ENCODE assay signal across 9 cellular contexts in the genomic region with DNA sequence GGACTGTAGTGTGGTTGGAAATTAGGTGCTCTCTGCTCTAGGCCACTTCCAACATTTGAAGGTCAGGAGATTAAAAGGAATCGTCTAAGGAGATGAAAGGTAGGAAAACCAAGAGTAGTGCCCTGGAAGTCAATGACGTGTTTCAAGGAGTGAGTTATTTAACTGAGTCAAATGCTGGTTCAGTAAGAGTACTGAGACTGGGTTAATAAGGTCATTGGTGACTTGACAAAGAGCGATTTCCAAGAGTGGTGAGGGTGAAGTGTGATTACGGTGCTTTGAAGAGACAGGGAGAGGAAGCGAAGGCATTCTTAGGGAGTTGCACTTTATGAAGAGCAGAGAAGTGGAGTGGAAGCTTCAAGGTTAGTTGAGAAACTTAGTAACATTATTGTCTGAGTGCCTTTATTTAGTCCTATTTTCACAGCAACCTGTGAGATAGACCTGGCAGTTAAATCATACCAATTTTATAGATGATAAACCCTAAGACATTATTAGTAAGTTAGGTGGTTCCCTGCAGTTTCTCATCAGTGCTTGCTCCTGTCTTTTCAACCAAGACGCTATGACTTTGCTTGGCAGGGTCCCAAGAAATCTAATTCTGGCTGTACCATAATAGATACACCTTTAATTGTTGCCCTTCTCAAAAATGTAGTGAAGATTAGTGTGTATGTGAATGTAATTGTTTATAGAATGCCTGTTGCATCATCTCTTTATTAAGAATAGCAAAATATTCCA. TPM values are rescaled to one million over a fixed set of nuclear protein-coding genes. Genes with fewer than 3 reads are reported as not detected.
DNase-seq lines count a peak whose midpoint lies in the region; ATAC-seq and TF ChIP-seq lines count a peak whose summit lies in the region.
"Had no signal": no experiment of that assay in that cellular context is flagged by ENCODE, and none has a peak within 500 bp of the region (broad histone marks: within the 10 kb centered on the region; RNA-seq: fewer than 3 reads in every experiment).

No MANE protein-coding gene starts in this region.

- peaks cover 94% of the 10 kb centered on the region for H3K36me3 Mint-ChIP-seq in activated T-cell treated with anti-CD3 and anti-CD28 coated beads, Interleukin-2, amount 50 U/mL, for 24 hours (ENCODE audit: low read depth)
- H3K36me3 Mint-ChIP-seq in T-cell = peaks cover 49% of the 10 kb centered on the region

- H3K9me3 ChIP-seq in esophagus squamous epithelium = no peaks in the 10 kb centered on the region

- H3K4me3 ChIP-seq in esophagus squamous epithelium (peak overlapping the region in 2 of 4 donors; percentile 8 to 19), rectal smooth muscle tissue (ENCODE audit: low read length) (peak overlapping the region; percentile 14), brain microvascular endothelial cell (ENCODE audit: low read depth, low read length) (no peak overlapping the region)

- no peak for ATAC-seq in T-cell (replicated peaks in 1 of 4)

- no peaks in the 10 kb centered on the region for H3K9me3 Mint-ChIP-seq in activated T-cell treated with anti-CD3 and anti-CD28 coated beads, Interleukin-2, amount 50 U/mL, for 24 hours
- H3K9me3 Mint-ChIP-seq in T-cell = no peaks in the 10 kb centered on the region

- H3K27me3 ChIP-seq in esophagus squamous epithelium (no peaks in the 10 kb centered on the region), rectal smooth muscle tissue (ENCODE audit: control insufficient read depth, insufficient read depth, low read length) (no peaks in the 10 kb centered on the region), brain microvascular endothelial cell (replicated peaks) (no peaks in the 10 kb centered on the region)

- intact Hi-C loops in esophagus squamous epithelium (cut with DNase I) = no loop called here

- 51 to 57% methylated on average over 6 of the region's 6 CpGs for WGBS in esophagus squamous epithelium, 2 donors

- H3K4me1 ChIP-seq in esophagus squamous epithelium (peaks cover 44 to 88% (median 64%) of the 10 kb centered on the region in 3 donors), rectal smooth muscle tissue (ENCODE audit: control insufficient read depth, insufficient read depth, low read length) (peaks cover 14% of the 10 kb centered on the region)

- in situ Hi-C loops in brain microvascular endothelial cell (cut with HindIII; ENCODE audit: low pct_ligation_motif_present, low sequenced_read_pairs) = no loop called here

- peaks cover 63% of the 10 kb centered on the region for H3K4me1 Mint-ChIP-seq in activated T-cell treated with anti-CD3 and anti-CD28 coated beads, Interleukin-2, amount 50 U/mL, for 24 hours (ENCODE audit: low read depth)
- H3K4me1 Mint-ChIP-seq in T-cell = peaks cover 54 to 69% (median 66%) of the 10 kb centered on the region in 3 donors

- no peak for TF ChIP-seq POLR2A in esophagus squamous epithelium (IDR thresholded peaks at IDR 0.05)

- peak overlapping the region; percentile 37 for H3K4me3 Mint-ChIP-seq in activated T-cell treated with anti-CD3 and anti-CD28 coated beads, Interleukin-2, amount 50 U/mL, for 24 hours
- H3K4me3 Mint-ChIP-seq in T-cell = peak overlapping the region; percentile 44 to 63 (median 60)

- H3K27me3 Mint-ChIP-seq in activated T-cell treated with anti-CD3 and anti-CD28 coated beads, Interleukin-2, amount 50 U/mL, for 24 hours = no peaks in the 10 kb centered on the region
- H3K27me3 Mint-ChIP-seq in T-cell = no peaks in the 10 kb centered on the region

- POLR2A ChIA-PET in T-cell (lab: Charles Lee) (interaction anchor here (0.5 to 0.8 kb wide), 4 partner anchors 15 to 216 kb away, joined by 3 to 4 read pairs (median 4); no protein-coding TSS in a partner anchor), RWPE1 (lab: Yijun Ruan, JAX; ENCODE audit: low non-redundant PET) (no interaction called here)

- CTCF ChIA-PET in T-cell (lab: Charles Lee) = interaction anchor here in 1 of 2 donors (0.8 kb wide), 1 partner anchor 15 kb away, joined by 3 read pairs; no protein-coding TSS in a partner anchor
- CTCF ChIA-PET in RWPE1 (lab: Yijun Ruan, JAX) = no interaction called here

- peak overlapping the region; percentile 74 for H3K27ac Mint-ChIP-seq in activated T-cell treated with anti-CD3 and anti-CD28 coated beads, Interleukin-2, amount 50 U/mL, for 24 hours
- H3K27ac Mint-ChIP-seq in T-cell = peak overlapping the region; percentile 16 to 46

- TF ChIP-seq CTCF in esophagus squamous epithelium (IDR thresholded peaks at IDR 0.05) (no peak), brain microvascular endothelial cell (IDR thresholded peaks at IDR 0.05; ENCODE audit: low read depth, low read length, missing control alignments) (no peak), RWPE1 (conservative IDR thresholded peaks at IDR 0.05; ENCODE audit: low read depth) (no peak)

- peaks cover 24 to 87% (median 31%) of the 10 kb centered on the region in 3 donors for H3K36me3 ChIP-seq in esophagus squamous epithelium
- peaks cover 25% of the 10 kb centered on the region for H3K36me3 ChIP-seq in rectal smooth muscle tissue (ENCODE audit: control insufficient read depth, insufficient read depth, low read length)
- H3K36me3 ChIP-seq in brain microvascular endothelial cell (replicated peaks) = peaks cover 66% of the 10 kb centered on the region

- H3K9ac ChIP-seq in rectal smooth muscle tissue (ENCODE audit: low read length) = no peak overlapping the region

- no peak for DNase-seq in activated T-cell treated with anti-CD3 and anti-CD28 coated beads, Interleukin-2, amount 50 U/mL, for 24 hours
- DNase-seq in activated T-cell treated with anti-CD3 and anti-CD28 coated beads, Interleukin-2, amount 50 U/mL, for 48 hours = no peak
- no peak for DNase-seq in T-cell
- DNase-seq in esophagus squamous epithelium (lab: John Stamatoyannopoulos, UW) = no peak
- DNase-seq in brain microvascular endothelial cell = no peak
- no peak for DNase-seq in HUDEP-2 (lab: John Stamatoyannopoulos, UW; ENCODE audit: unreplicated experiment in 76 of 76)
- no peak for DNase-seq in RWPE1 (ENCODE audit: low spot score)

- H3K27ac ChIP-seq in esophagus squamous epithelium (peak overlapping the region in 3 of 4 donors; percentile 8 to 73 (median 69)), rectal smooth muscle tissue (ENCODE audit: low read depth, low read length) (no peak overlapping the region), brain microvascular endothelial cell (no peak overlapping the region), RWPE1 (no peak overlapping the region)
- H3K27ac ChIP-seq: C4-2B had no signal

RNA-seq across cellular contexts. Expression of a gene that starts 5.9 kb away (rescaled TPM):
- 100 to 1,000 TPM; 208 to 271 (median 228) TPM for total RNA-seq in T-cell
- total RNA-seq in esophagus squamous epithelium = 100 to 1,000 TPM; 101 to 181 (median 137) TPM

RNA-seq across cellular contexts. Expression of a gene that starts 13.8 kb away (rescaled TPM):
- 10 to 100 TPM; 12.2 to 22.0 (median 17.6) TPM for total RNA-seq in T-cell
- total RNA-seq in esophagus squamous epithelium = 10 to 100 TPM in 1 of 4 donors, 1 to 10 TPM in 3; 3.6 to 14.7 (median 9.1) TPM

Comparison
In these comparisons a context has a peak if more than half of its experiments do, and no peak if none do; other contexts are left out.
1. H3K27ac ChIP-seq: peak in esophagus squamous epithelium (3 of 4); none in rectal smooth muscle tissue (single experiment), brain microvascular endothelial cell (single experiment) and RWPE1 (single experiment).